In the genomic region with DNA sequence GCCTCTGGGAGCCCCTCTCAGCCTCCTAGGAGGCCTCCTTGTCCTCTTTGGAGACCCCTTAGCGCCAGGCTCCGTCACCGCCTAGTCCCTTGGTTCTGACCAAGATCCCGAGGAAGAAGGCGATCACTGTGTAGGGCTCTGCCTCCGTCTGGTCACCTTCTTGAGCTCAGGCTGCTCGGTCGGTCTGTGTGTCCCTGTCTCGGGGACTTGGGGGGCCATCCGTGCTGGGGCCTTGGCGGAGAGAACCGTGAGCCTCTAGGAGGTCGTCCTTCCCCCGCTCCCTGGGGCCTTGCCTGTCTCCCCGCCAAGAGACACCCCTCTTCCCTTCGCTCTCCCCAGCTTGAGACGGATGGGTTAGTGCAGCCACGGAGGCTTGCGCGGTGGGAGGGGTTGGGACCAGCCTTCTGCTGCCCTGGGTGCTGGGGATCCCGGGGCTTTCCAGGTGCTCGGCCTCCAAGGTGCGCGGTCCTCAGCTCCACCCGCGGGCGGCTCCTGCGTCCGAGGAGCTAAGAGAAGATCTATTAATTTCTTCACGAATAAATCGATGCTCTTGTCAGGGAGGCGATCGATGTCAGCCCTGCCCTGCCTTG, we compare ENCODE assay signal across 8 cellular contexts. TPM values are rescaled to one million over a fixed set of nuclear protein-coding genes. Genes with fewer than 3 reads are reported as not detected.
DNase-seq lines count a peak whose midpoint lies in the region; ATAC-seq and TF ChIP-seq lines count a peak whose summit lies in the region.

No MANE protein-coding gene starts in this region.

- H3K36me3 ChIP-seq in fibroblast of lung (ENCODE audit: control insufficient read depth, insufficient read depth, low read length), result no peaks in the 10 kb centered on the region

- no peak overlapping the region for H3K27ac Mint-ChIP-seq in WTC11
- H3K27ac Mint-ChIP-seq in progenitor cell of endocrine pancreas, result no peak overlapping the region

- H3K27me3 ChIP-seq in fibroblast of lung (ENCODE audit: control insufficient read depth, insufficient read depth, low read length), result peaks cover 75% of the 10 kb centered on the region

- no peak overlapping the region for H3K9ac ChIP-seq in fibroblast of lung (ENCODE audit: insufficient read depth, low read length)

- H2AFZ ChIP-seq in fibroblast of lung (ENCODE audit: low read length), result peak overlapping the region; percentile 35

- TF ChIP-seq CTCF in GM10266 (IDR thresholded peaks at IDR 0.05; ENCODE audit: control insufficient read depth, insufficient read depth, low read depth, missing control alignments) (no peak), WTC11 (IDR thresholded peaks at IDR 0.05) (no peak), fibroblast of lung (conservative IDR thresholded peaks at IDR 0.05 in 1 of 2, IDR thresholded peaks at IDR 0.05 in 1 of 2; ENCODE audit: low read depth in 1 of 2, low read length in 2 of 2) (no peak), progenitor cell of endocrine pancreas (IDR thresholded peaks at IDR 0.05; ENCODE audit: unreplicated experiment) (no peak)

- H3K4me1 ChIP-seq in fibroblast of lung (ENCODE audit: control insufficient read depth, extremely low read depth, insufficient read depth, low read length), result peaks cover 8% of the 10 kb centered on the region

- H3K9me3 ChIP-seq in fibroblast of lung (ENCODE audit: control insufficient read depth, insufficient read depth, low read depth, low read length), result no peaks in the 10 kb centered on the region

- no peaks in the 10 kb centered on the region for H3K9me3 Mint-ChIP-seq in WTC11
- no peaks in the 10 kb centered on the region for H3K9me3 Mint-ChIP-seq in progenitor cell of endocrine pancreas (ENCODE audit: low read depth)

- ATAC-seq in WTC11, result peak; percentile 26

- H3K27me3 Mint-ChIP-seq in WTC11 (ENCODE audit: low read depth) (peaks cover 90% of the 10 kb centered on the region), progenitor cell of endocrine pancreas (peaks cover 85% of the 10 kb centered on the region)

- POLR2A ChIA-PET in WTC11 (lab: Charles Lee), result interaction anchor here (0.7 to 1.9 kb wide), 7 partner anchors 10 to 170 kb away, joined by 3 to 8 read pairs (median 4); a partner anchor contains a TSS

- CTCF ChIA-PET in WTC11 (lab: Charles Lee), result interaction anchor here (0.6 to 9.9 kb wide), 56 partner anchors 10 to 239 kb away, joined by 3 to 211 read pairs (median 8); a partner anchor contains a TSS

- H3K4me1 Mint-ChIP-seq in WTC11 (peaks cover 10% of the 10 kb centered on the region), progenitor cell of endocrine pancreas (ENCODE audit: low read depth) (peaks cover 9% of the 10 kb centered on the region)

- no peaks in the 10 kb centered on the region for H3K36me3 Mint-ChIP-seq in WTC11
- no peaks in the 10 kb centered on the region for H3K36me3 Mint-ChIP-seq in progenitor cell of endocrine pancreas (ENCODE audit: insufficient read depth)

- H3K79me2 ChIP-seq in fibroblast of lung (ENCODE audit: control insufficient read depth, insufficient read depth, low read length), result no peaks in the 10 kb centered on the region

- peak overlapping the region; percentile 83 for H3K4me2 ChIP-seq in fibroblast of lung (ENCODE audit: extremely low read depth, insufficient read depth, low read length)

- DNase-seq in 8988T, result peak; percentile 73
- peak; percentile 64 for DNase-seq in GM10266 (ENCODE audit: extremely low spot score)
- DNase-seq in WTC11 (ENCODE audit: low spot score), result no peak
- peak; percentile 10 to 20 for DNase-seq in fibroblast of lung (ENCODE audit: low read depth in 2 of 2)
- no peak for DNase-seq in progenitor cell of endocrine pancreas (ENCODE audit: low spot score, unreplicated experiment)
- DNase-seq in NCI-H1694 treated with DMSO at 0.1 percent for 48 hours (lab: John Stamatoyannopoulos, UW), result no peak
- DNase-seq in NCI-H345 treated with DMSO at 0.1 percent for 48 hours (lab: John Stamatoyannopoulos, UW; ENCODE audit: unreplicated experiment), result no peak
- no peak for DNase-seq in NCI-H128 (lab: John Stamatoyannopoulos, UW; ENCODE audit: unreplicated experiment)

- peak overlapping the region; percentile 10 to 47 (median 30) for H3K4me3 ChIP-seq in fibroblast of lung (replicated peaks in 1 of 4; ENCODE audit: control extremely low read depth in 1 of 4, insufficient read depth in 1 of 4, low read depth in 3 of 4, low read length in 4 of 4)

- H3K4me3 Mint-ChIP-seq in WTC11, result peak overlapping the region; percentile 89
- H3K4me3 Mint-ChIP-seq in progenitor cell of endocrine pancreas (ENCODE audit: low read depth), result peak overlapping the region; percentile 7

- no peaks in the 10 kb centered on the region for H4K20me1 ChIP-seq in fibroblast of lung (ENCODE audit: control insufficient read depth, extremely low read depth, insufficient read depth, low read length)

- no peak overlapping the region for H3K27ac ChIP-seq in fibroblast of lung (ENCODE audit: insufficient read depth, low read length)

TF ChIP-seq in WTC11, 78 proteins besides CTCF, POLR2A, EP300 and RAD21:
- TF ChIP-seq, protein P1, sequence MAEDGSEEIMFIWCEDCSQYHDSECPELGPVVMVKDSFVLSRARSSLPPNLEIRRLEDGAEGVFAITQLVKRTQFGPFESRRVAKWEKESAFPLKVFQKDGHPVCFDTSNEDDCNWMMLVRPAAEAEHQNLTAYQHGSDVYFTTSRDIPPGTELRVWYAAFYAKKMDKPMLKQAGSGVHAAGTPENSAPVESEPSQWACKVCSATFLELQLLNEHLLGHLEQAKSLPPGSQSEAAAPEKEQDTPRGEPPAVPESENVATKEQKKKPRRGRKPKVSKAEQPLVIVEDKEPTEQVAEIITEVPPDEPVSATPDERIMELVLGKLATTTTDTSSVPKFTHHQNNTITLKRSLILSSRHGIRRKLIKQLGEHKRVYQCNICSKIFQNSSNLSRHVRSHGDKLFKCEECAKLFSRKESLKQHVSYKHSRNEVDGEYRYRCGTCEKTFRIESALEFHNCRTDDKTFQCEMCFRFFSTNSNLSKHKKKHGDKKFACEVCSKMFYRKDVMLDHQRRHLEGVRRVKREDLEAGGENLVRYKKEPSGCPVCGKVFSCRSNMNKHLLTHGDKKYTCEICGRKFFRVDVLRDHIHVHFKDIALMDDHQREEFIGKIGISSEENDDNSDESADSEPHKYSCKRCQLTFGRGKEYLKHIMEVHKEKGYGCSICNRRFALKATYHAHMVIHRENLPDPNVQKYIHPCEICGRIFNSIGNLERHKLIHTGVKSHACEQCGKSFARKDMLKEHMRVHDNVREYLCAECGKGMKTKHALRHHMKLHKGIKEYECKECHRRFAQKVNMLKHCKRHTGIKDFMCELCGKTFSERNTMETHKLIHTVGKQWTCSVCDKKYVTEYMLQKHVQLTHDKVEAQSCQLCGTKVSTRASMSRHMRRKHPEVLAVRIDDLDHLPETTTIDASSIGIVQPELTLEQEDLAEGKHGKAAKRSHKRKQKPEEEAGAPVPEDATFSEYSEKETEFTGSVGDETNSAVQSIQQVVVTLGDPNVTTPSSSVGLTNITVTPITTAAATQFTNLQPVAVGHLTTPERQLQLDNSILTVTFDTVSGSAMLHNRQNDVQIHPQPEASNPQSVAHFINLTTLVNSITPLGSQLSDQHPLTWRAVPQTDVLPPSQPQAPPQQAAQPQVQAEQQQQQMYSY (CRISPR knock-in tag; IDR thresholded peaks at IDR 0.05), result no peak
- no peak for TF ChIP-seq FOXK1 (CRISPR knock-in tag; IDR thresholded peaks at IDR 0.05)
- TF ChIP-seq, protein P2, sequence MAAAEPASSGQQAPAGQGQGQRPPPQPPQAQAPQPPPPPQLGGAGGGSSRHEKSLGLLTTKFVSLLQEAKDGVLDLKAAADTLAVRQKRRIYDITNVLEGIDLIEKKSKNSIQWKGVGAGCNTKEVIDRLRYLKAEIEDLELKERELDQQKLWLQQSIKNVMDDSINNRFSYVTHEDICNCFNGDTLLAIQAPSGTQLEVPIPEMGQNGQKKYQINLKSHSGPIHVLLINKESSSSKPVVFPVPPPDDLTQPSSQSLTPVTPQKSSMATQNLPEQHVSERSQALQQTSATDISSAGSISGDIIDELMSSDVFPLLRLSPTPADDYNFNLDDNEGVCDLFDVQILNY (CRISPR knock-in tag; IDR thresholded peaks at IDR 0.05), result no peak
TF ChIP-seq in WTC11: peak in this region for 0.

RNA-seq across cellular contexts. Expression of a gene that starts 0.7 kb away (rescaled TPM):
- total RNA-seq in WTC11 (2021), result 0.05 to 0.11 TPM in 2 of 3 replicates, not detected in the other
- total RNA-seq in fibroblast of lung, result not detected in 2 replicates
- polyA plus RNA-seq in fibroblast of lung, result not detected in 2 replicates
- not detected in 2 replicates for polyA plus RNA-seq in fibroblast of lung (2012)
- not detected in 2 replicates for polyA minus RNA-seq in fibroblast of lung (ENCODE audit: low replicate concordance)
- not detected in 2 replicates for total RNA-seq in progenitor cell of endocrine pancreas

RNA-seq across cellular contexts. Expression of a gene that starts 1.0 kb away (rescaled TPM):
- total RNA-seq in WTC11 (2021) (0.23 to 0.42 TPM (median 0.23 TPM) in 3 replicates), fibroblast of lung (not detected in 2 replicates), progenitor cell of endocrine pancreas (0.36 TPM in 1 of 2 replicates, not detected in the other)
- polyA plus RNA-seq in fibroblast of lung, result not detected in 2 replicates
- polyA plus RNA-seq in fibroblast of lung (2012), result not detected in 2 replicates
- polyA minus RNA-seq in fibroblast of lung (ENCODE audit: low replicate concordance), result not detected in 2 replicates

RNA-seq across cellular contexts. Expression of a gene that starts 33.9 kb away (rescaled TPM):
- total RNA-seq in WTC11 (2021) (0.89 to 1.6 TPM (median 1.0 TPM) in 3 replicates), fibroblast of lung (2.3 and 2.6 TPM in 2 replicates), progenitor cell of endocrine pancreas (0.20 TPM in 1 of 2 replicates, not detected in the other)
- polyA plus RNA-seq in fibroblast of lung, result 13.5 and 41.5 TPM in 2 replicates
- polyA plus RNA-seq in fibroblast of lung (2012), result 15.5 and 55.2 TPM in 2 replicates
- polyA minus RNA-seq in fibroblast of lung (ENCODE audit: low replicate concordance), result 27.7 and 69.9 TPM in 2 replicates

RNA-seq across cellular contexts. Expression of a gene that starts 43.0 kb away (rescaled TPM):
- total RNA-seq in WTC11 (2021) (4.9 to 6.9 TPM (median 6.6 TPM) in 3 replicates), fibroblast of lung (not detected in 2 replicates), progenitor cell of endocrine pancreas (not detected in 2 replicates)
- not detected in 2 replicates for polyA plus RNA-seq in fibroblast of lung
- 0.08 and 0.16 TPM in 2 replicates for polyA plus RNA-seq in fibroblast of lung (2012)
- polyA minus RNA-seq in fibroblast of lung (ENCODE audit: low replicate concordance), result not detected in 2 replicates

Comparison
In these comparisons a context has a peak if more than half of its experiments do, and no peak if none do; other contexts are left out.
1. DNase-seq: peak in 8988T (single experiment), GM10266 (single experiment) and fibroblast of lung (2 of 2); none in WTC11 (single experiment), progenitor cell of endocrine pancreas (single experiment), NCI-H1694 treated with DMSO at 0.1 percent for 48 hours (single experiment), NCI-H345 treated with DMSO at 0.1 percent for 48 hours (single experiment) and NCI-H128 (single experiment).